1 cellular context compared by ENCODE assay signal in the genomic region with DNA sequence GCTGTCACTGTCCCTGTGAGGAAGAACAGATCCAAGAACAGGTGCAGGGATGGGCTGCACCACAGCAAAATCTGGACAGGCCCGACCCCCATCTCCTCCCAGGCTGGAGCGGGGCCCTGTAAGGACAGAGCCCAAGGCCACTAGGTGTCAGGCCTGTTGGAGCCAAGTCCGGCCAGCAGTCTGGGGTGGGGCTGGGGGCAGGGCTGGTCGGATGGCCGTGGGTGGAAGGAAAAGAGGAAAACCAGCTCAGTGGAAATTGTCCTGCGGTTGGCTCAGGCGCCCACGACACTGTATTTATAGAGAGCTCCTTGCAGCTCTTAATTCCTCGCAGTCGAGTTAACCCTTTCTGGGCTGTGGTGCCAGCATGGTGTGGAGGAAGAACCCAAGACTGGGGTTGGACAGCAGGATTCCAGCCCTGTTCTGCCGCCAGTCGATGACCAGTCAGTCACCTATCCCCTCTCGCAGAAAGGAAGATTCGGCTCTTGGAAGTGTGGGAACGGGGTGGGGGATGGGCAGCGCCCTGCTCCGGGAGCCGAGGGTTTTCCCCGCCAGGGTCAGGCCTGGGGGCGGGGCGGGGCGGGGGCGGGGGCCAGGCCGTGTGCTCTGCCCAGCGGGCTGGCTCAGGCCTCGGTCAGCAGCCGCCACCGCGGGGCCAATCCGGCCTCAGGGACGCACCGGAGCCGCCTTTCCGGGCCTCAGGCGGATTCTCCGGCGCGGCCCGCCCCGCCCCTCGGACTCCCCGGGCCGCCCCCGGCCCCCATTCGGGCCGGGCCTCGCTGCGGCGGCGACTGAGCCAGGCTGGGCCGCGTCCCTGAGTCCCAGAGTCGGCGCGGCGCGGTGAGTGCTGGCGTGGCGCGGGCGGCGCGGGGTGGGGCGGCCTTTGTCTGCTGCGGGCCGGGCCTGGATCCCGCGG.
TF ChIP-seq lines count a peak whose summit lies in the region.

Gene CD276 (plus strand): TSS at position 760 of the 913 bp plus-strand sequence. CDS start 15,257 bp downstream, outside the sequence.

TF ChIP-seq in HepG2, 621 proteins besides CTCF, POLR2A, EP300 and RAD21 (continued from another document and continues in another):
- TF ChIP-seq PAXIP1 (CRISPR knock-in tag; conservative IDR thresholded peaks at IDR 0.05) = peak; percentile 39
- no peak for TF ChIP-seq ZNF460 (CRISPR knock-in tag; IDR thresholded peaks at IDR 0.05; ENCODE audit: borderline replicate concordance)
- peak; percentile 58; the same call in 1 of the 2 replicates for TF ChIP-seq PITX1 (CRISPR knock-in tag; IDR thresholded peaks at IDR 0.05)
- no peak for TF ChIP-seq ZNF772 (CRISPR knock-in tag; IDR thresholded peaks at IDR 0.05)
- no peak for TF ChIP-seq ZNF589 (CRISPR knock-in tag; conservative IDR thresholded peaks at IDR 0.05)
- no peak for TF ChIP-seq GFI1 (CRISPR knock-in tag; IDR thresholded peaks at IDR 0.05; ENCODE audit: borderline replicate concordance)
- no peak for TF ChIP-seq DNMT1 (CRISPR knock-in tag; IDR thresholded peaks at IDR 0.05)
- peak; percentile 42 for TF ChIP-seq PRPF4 (IDR thresholded peaks at IDR 0.05; ENCODE audit: low read depth, low read length, poor library complexity, severe bottlenecking)
- TF ChIP-seq MED8 (CRISPR knock-in tag; IDR thresholded peaks at IDR 0.05; ENCODE audit: insufficient replicate concordance) = no peak
- TF ChIP-seq MAX (IDR thresholded peaks at IDR 0.05) = no peak; the same call in 1 of the 2 replicates
- TF ChIP-seq ZNF264 (CRISPR knock-in tag; IDR thresholded peaks at IDR 0.05) = no peak
- TF ChIP-seq ZBTB7A (CRISPR knock-in tag; IDR thresholded peaks at IDR 0.05) = no peak; the same call in 1 of the 2 replicates
- TF ChIP-seq ZKSCAN8 (CRISPR knock-in tag; IDR thresholded peaks at IDR 0.05; ENCODE audit: borderline replicate concordance) = no peak
- no peak for TF ChIP-seq ZBTB3 (CRISPR knock-in tag; IDR thresholded peaks at IDR 0.05; ENCODE audit: borderline replicate concordance, low read depth)
- no peak for TF ChIP-seq HNF1A (IDR thresholded peaks at IDR 0.05; ENCODE audit: low read depth)
- TF ChIP-seq HNF1A (CRISPR knock-in tag; IDR thresholded peaks at IDR 0.05; ENCODE audit: borderline replicate concordance) = no peak
- no peak for TF ChIP-seq RELA (CRISPR knock-in tag; IDR thresholded peaks at IDR 0.05)
- no peak for TF ChIP-seq ZNF235 (CRISPR knock-in tag; IDR thresholded peaks at IDR 0.05; ENCODE audit: borderline replicate concordance)
- no peak for TF ChIP-seq RORA (CRISPR knock-in tag; IDR thresholded peaks at IDR 0.05)
- TF ChIP-seq KAT7 (CRISPR knock-in tag; IDR thresholded peaks at IDR 0.05; ENCODE audit: borderline replicate concordance) = no peak; the same call in 1 of the 2 replicates
- no peak for TF ChIP-seq ZNF205 (CRISPR knock-in tag; IDR thresholded peaks at IDR 0.05)
- TF ChIP-seq ZUFSP (CRISPR knock-in tag; IDR thresholded peaks at IDR 0.05; ENCODE audit: borderline replicate concordance) = no peak
- no peak for TF ChIP-seq NFRKB (IDR thresholded peaks at IDR 0.05)
- no peak for TF ChIP-seq ZFP90 (CRISPR knock-in tag; IDR thresholded peaks at IDR 0.05; ENCODE audit: borderline replicate concordance)
- TF ChIP-seq THAP7 (CRISPR knock-in tag; IDR thresholded peaks at IDR 0.05) = no peak
- TF ChIP-seq SSRP1 (CRISPR knock-in tag; IDR thresholded peaks at IDR 0.05) = no peak
- no peak for TF ChIP-seq ZNF777 (CRISPR knock-in tag; IDR thresholded peaks at IDR 0.05)
- TF ChIP-seq, protein P1, sequence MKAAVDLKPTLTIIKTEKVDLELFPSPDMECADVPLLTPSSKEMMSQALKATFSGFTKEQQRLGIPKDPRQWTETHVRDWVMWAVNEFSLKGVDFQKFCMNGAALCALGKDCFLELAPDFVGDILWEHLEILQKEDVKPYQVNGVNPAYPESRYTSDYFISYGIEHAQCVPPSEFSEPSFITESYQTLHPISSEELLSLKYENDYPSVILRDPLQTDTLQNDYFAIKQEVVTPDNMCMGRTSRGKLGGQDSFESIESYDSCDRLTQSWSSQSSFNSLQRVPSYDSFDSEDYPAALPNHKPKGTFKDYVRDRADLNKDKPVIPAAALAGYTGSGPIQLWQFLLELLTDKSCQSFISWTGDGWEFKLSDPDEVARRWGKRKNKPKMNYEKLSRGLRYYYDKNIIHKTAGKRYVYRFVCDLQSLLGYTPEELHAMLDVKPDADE (CRISPR knock-in tag; IDR thresholded peaks at IDR 0.05) = no peak
- TF ChIP-seq GMEB1 (CRISPR knock-in tag; IDR thresholded peaks at IDR 0.05; ENCODE audit: borderline replicate concordance) = no peak
- TF ChIP-seq ZNF572 (CRISPR knock-in tag; IDR thresholded peaks at IDR 0.05) = 0 out of 2 replicates have a peak, but pooled peaks have one; percentile 21
- peak; percentile 55 for TF ChIP-seq SALL1 (CRISPR knock-in tag; IDR thresholded peaks at IDR 0.05)
- no peak for TF ChIP-seq TOPORS (CRISPR knock-in tag; IDR thresholded peaks at IDR 0.05)
- TF ChIP-seq, protein P2, sequence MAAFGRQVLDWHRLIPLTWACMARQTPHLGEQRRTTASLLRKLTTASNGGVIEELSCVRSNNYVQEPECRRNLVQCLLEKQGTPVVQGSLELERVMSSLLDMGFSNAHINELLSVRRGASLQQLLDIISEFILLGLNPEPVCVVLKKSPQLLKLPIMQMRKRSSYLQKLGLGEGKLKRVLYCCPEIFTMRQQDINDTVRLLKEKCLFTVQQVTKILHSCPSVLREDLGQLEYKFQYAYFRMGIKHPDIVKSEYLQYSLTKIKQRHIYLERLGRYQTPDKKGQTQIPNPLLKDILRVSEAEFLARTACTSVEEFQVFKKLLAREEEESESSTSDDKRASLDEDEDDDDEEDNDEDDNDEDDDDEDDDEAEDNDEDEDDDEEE (CRISPR knock-in tag; IDR thresholded peaks at IDR 0.05) = no peak
- TF ChIP-seq ZNF335 (CRISPR knock-in tag; IDR thresholded peaks at IDR 0.05) = no peak
- 0 out of 2 replicates have a peak, but pooled peaks have one; percentile 19 for TF ChIP-seq FOXP4 (CRISPR knock-in tag; IDR thresholded peaks at IDR 0.05)
- no peak for TF ChIP-seq SNAPC5 (CRISPR knock-in tag; IDR thresholded peaks at IDR 0.05; ENCODE audit: borderline replicate concordance)
- 0 out of 2 replicates have a peak, but pooled peaks have one; percentile 18 for TF ChIP-seq ZSCAN29 (CRISPR knock-in tag; conservative IDR thresholded peaks at IDR 0.05)
- no peak for TF ChIP-seq ZFP82 (CRISPR knock-in tag; IDR thresholded peaks at IDR 0.05; ENCODE audit: borderline replicate concordance)
- TF ChIP-seq SCMH1 (CRISPR knock-in tag; IDR thresholded peaks at IDR 0.05; ENCODE audit: borderline replicate concordance) = no peak
- no peak for TF ChIP-seq NFE2 (CRISPR knock-in tag; IDR thresholded peaks at IDR 0.05)
- TF ChIP-seq BRF2 (CRISPR knock-in tag; IDR thresholded peaks at IDR 0.05) = no peak
